ENCODE assay signal across 21 cellular contexts in the genomic region with DNA sequence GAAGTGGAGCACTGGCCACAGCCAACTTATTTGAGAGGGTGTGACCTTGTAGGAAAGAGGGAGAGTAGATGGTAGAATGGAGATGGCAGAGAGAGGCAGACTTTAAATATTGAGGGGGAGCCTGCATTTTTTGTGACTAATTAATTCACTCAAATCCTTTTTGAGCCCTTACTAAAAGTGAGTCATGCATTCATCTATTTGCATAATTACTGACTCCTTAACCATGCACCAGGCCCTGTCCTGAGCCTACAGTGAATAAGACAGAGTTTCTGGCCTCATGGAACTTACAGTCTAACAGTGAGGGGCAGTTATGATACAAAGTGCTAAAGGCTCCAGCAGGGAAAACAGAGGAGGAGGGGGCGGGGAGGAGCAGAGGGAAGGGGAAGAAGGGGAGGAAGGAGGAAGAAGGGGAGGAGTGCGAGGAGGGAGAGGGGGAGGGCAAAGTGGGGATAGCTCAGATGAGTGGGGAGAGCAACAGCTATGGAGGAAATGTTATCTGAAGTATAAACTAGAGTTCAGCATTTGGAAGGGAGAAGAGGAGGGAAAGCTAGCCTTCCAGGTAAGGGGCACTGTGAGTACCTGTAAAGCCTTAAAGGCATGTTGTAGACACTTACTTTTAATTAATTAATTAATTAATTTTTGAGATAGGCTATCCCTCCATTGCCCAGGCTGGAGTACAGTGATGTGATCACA. TPM values are rescaled to one million over a fixed set of nuclear protein-coding genes. Genes with fewer than 3 reads are reported as not detected.
A peak's percentile ranks its signal among the peaks of the same experiment; 100 is the strongest.
DNase-seq lines count a peak whose midpoint lies in the region; ATAC-seq and TF ChIP-seq lines count a peak whose summit lies in the region.
"Had no signal": no experiment of that assay in that cellular context is flagged by ENCODE, and none has a peak within 500 bp of the region (broad histone marks: within the 10 kb centered on the region; RNA-seq: fewer than 3 reads in every experiment).

No MANE protein-coding gene starts in this region.

- H3K36me3 ChIP-seq in A673 (ENCODE audit: insufficient read depth, low read length, poor library complexity, severe bottlenecking) (no peaks in the 10 kb centered on the region), sigmoid colon (no peaks in the 10 kb centered on the region)
- H3K36me3 ChIP-seq in naive thymus-derived CD4-positive, alpha-beta T cell (ENCODE audit: control insufficient read depth in 2 of 3, insufficient read depth in 3 of 3, low read length in 3 of 3): no peaks in the 10 kb centered on the region
- H3K36me3 ChIP-seq: brain microvascular endothelial cell had no signal

- H3K4me1 Mint-ChIP-seq in brain: peaks cover 38% of the 10 kb centered on the region
- peaks cover 11 to 21% (median 18%) of the 10 kb centered on the region in 7 donors for H3K4me1 Mint-ChIP-seq in naive thymus-derived CD4-positive, alpha-beta T cell

- no peak overlapping the region for H3K27ac ChIP-seq in A673 (ENCODE audit: low read depth, low read length, poor library complexity, severe bottlenecking)
- H3K27ac ChIP-seq in sigmoid colon: peak overlapping the region; percentile 84 to 100 (median 92)
- H3K27ac ChIP-seq in naive thymus-derived CD4-positive, alpha-beta T cell (ENCODE audit: low read depth, low read length): no peak overlapping the region
- H3K27ac ChIP-seq: brain microvascular endothelial cell had no signal

- peak overlapping the region in 4 of 5 experiments; percentile 21 to 81 (median 42) for H3K27ac Mint-ChIP-seq in brain
- H3K27ac Mint-ChIP-seq in naive thymus-derived CD4-positive, alpha-beta T cell: peak overlapping the region in 1 of 9 donors; percentile 8
- H3K27ac Mint-ChIP-seq: activated B cell treated with CpG ODN at 0.5 μM for 24 hours; natural killer cell treated with Interleukin-12 subunit alpha and Interleukin-12 subunit beta and Interleukin-15 and Interleukin-18, amount 100 ng/mL, for 72 hours; T-helper 1 cell treated with Interleukin-12 subunit alpha and Interleukin-12 subunit beta and Interleukin-4 antibody, amounts not matched to agents 30 μg/mL and 1 μg/mL, for 36 hours had no signal

- no peak overlapping the region for H3K4me3 Mint-ChIP-seq in brain
- peak overlapping the region in 1 of 10 donors; percentile 63 for H3K4me3 Mint-ChIP-seq in naive thymus-derived CD4-positive, alpha-beta T cell
- H3K4me3 Mint-ChIP-seq: activated B cell treated with CpG ODN at 0.5 μM for 24 hours; natural killer cell treated with Interleukin-12 subunit alpha and Interleukin-12 subunit beta and Interleukin-15 and Interleukin-18, amount 100 ng/mL, for 72 hours; T-helper 1 cell treated with Interleukin-12 subunit alpha and Interleukin-12 subunit beta and Interleukin-4 antibody, amounts not matched to agents 30 μg/mL and 1 μg/mL, for 36 hours had no signal

- H3K9me3 ChIP-seq in A673 (ENCODE audit: low read depth, low read length, poor library complexity, severe bottlenecking) (no peaks in the 10 kb centered on the region), sigmoid colon (no peaks in the 10 kb centered on the region)
- peaks cover 0 to 5% (median 0%) of the 10 kb centered on the region in 3 experiments for H3K9me3 ChIP-seq in naive thymus-derived CD4-positive, alpha-beta T cell (ENCODE audit: control insufficient read depth in 2 of 3, low read length in 3 of 3)
- H3K9me3 ChIP-seq: Caco-2 had no signal

- peaks cover 9% of the 10 kb centered on the region for H3K27me3 Mint-ChIP-seq in brain
- H3K27me3 Mint-ChIP-seq in naive thymus-derived CD4-positive, alpha-beta T cell: peaks cover 0 to 79% (median 16%) of the 10 kb centered on the region in 5 donors

- H3K36me3 Mint-ChIP-seq in brain: no peaks in the 10 kb centered on the region
- peaks cover 0 to 7% (median 0%) of the 10 kb centered on the region in 5 donors for H3K36me3 Mint-ChIP-seq in naive thymus-derived CD4-positive, alpha-beta T cell
- H3K36me3 Mint-ChIP-seq: natural killer cell treated with Interleukin-12 subunit alpha and Interleukin-12 subunit beta and Interleukin-15 and Interleukin-18, amount 100 ng/mL, for 72 hours had no signal

- H3K27me3 ChIP-seq in A673 (replicated peaks; ENCODE audit: insufficient read depth, low read depth, low read length, poor library complexity) (no peaks in the 10 kb centered on the region), sigmoid colon (no peaks in the 10 kb centered on the region)
- H3K27me3 ChIP-seq in naive thymus-derived CD4-positive, alpha-beta T cell (ENCODE audit: control insufficient read depth in 2 of 2, insufficient read depth in 2 of 2, low read length in 2 of 2): no peaks in the 10 kb centered on the region
- H3K27me3 ChIP-seq: dorsolateral prefrontal cortex had no signal

- ATAC-seq in GM19397 (IDR thresholded peaks at IDR 0.05; ENCODE audit: unreplicated experiment): no peak
- ATAC-seq in naive thymus-derived CD4-positive, alpha-beta T cell: no peak
- ATAC-seq: natural killer cell treated with Interleukin-12 subunit alpha and Interleukin-12 subunit beta and Interleukin-15 and Interleukin-18, amount 100 ng/mL, for 72 hours had no signal

- CTCF ChIA-PET in A673 (lab: Charles Lee): no interaction called here
- CTCF ChIA-PET in naive thymus-derived CD4-positive, alpha-beta T cell (lab: Charles Lee): interaction anchor here (1.2 to 1.7 kb wide), 2 partner anchors 42 to 51 kb away, joined by 3 read pairs; no protein-coding TSS in a partner anchor

- no peak for TF ChIP-seq POLR2A in sigmoid colon (IDR thresholded peaks at IDR 0.05)

- TF ChIP-seq EP300 in sigmoid colon (IDR thresholded peaks at IDR 0.05): no peak

- peaks cover 7 to 22% (median 11%) of the 10 kb centered on the region in 5 experiments for H3K9me3 Mint-ChIP-seq in brain
- peaks cover 0 to 7% (median 0%) of the 10 kb centered on the region in 11 donors for H3K9me3 Mint-ChIP-seq in naive thymus-derived CD4-positive, alpha-beta T cell
- H3K9me3 Mint-ChIP-seq: activated B cell treated with CpG ODN at 0.5 μM for 24 hours; natural killer cell treated with Interleukin-12 subunit alpha and Interleukin-12 subunit beta and Interleukin-15 and Interleukin-18, amount 100 ng/mL, for 72 hours; T-helper 1 cell treated with Interleukin-12 subunit alpha and Interleukin-12 subunit beta and Interleukin-4 antibody, amounts not matched to agents 30 μg/mL and 1 μg/mL, for 36 hours had no signal

- DNase-seq in A673 (ENCODE audit: low spot score): peak; percentile 54
- DNase-seq in ELR (ENCODE audit: low read depth): peak; percentile 45
- no peak for DNase-seq in sigmoid colon
- no peak for DNase-seq in naive thymus-derived CD4-positive, alpha-beta T cell
- no peak for DNase-seq in stimulated activated naive CD4-positive, alpha-beta T cell treated with Interleukin-2 at 50 U/mL for 16 hours (lab: John Stamatoyannopoulos, UW)
- DNase-seq in DMS153 treated with DMSO at 0.1 percent for 48 hours (lab: John Stamatoyannopoulos, UW; ENCODE audit: unreplicated experiment): no peak
- DNase-seq: activated B cell treated with CpG ODN at 0.5 μM for 24 hours; brain microvascular endothelial cell; Caco-2; dorsolateral prefrontal cortex; erythroblast; mammary epithelial cell; MV-4-11; NCI-H2029; NCI-H510A; SHP77 treated with DMSO at 0.1 percent for 48 hours; stimulated activated CD4-positive, alpha-beta T cell treated with anti-CD3 and anti-CD28 coated beads, Interleukin-15, amount 100 ng/mL, for 24 hours had no signal

- no TSS peak for BruUV-seq in A673 (replicated peaks; lab: Mats Ljungman, UMichigan)

- H3K4me3 ChIP-seq in A673 (ENCODE audit: low read depth, low read length, poor library complexity, severe bottlenecking) (no peak overlapping the region), sigmoid colon (no peak overlapping the region)
- H3K4me3 ChIP-seq in naive thymus-derived CD4-positive, alpha-beta T cell (ENCODE audit: low read length): no peak overlapping the region

- intact Hi-C loops in A673 (cut with micrococcal nuclease; ENCODE audit: unreplicated experiment): no loop called here
- intact Hi-C loops in sigmoid colon (cut with DNase I): no loop called here
- intact Hi-C loops in naive thymus-derived CD4-positive, alpha-beta T cell (cut with micrococcal nuclease): no loop called here

- 85 to 92% methylated on average over 2 of the region's 2 CpGs for WGBS in sigmoid colon, 2 donors

- no peak for TF ChIP-seq CTCF in A673 (conservative IDR thresholded peaks at IDR 0.05; ENCODE audit: low read depth, low read length)
- TF ChIP-seq CTCF in brain (conservative IDR thresholded peaks at IDR 0.05): no peak
- no peak for TF ChIP-seq CTCF in sigmoid colon (IDR thresholded peaks at IDR 0.05)

- H3K4me1 ChIP-seq in A673 (ENCODE audit: insufficient read depth, low read length, poor library complexity, severe bottlenecking) (peaks cover 3% of the 10 kb centered on the region), sigmoid colon (peaks cover 0 to 39% (median 32%) of the 10 kb centered on the region in 4 donors)
- H3K4me1 ChIP-seq in naive thymus-derived CD4-positive, alpha-beta T cell (ENCODE audit: control insufficient read depth in 2 of 2, insufficient read depth in 2 of 2, low read length in 2 of 2): peaks cover 0 to 8% of the 10 kb centered on the region in 2 donors
- H3K4me1 ChIP-seq: Caco-2 had no signal

- POLR2A ChIA-PET in A673 (lab: Charles Lee; ENCODE audit: low non-redundant PET): interaction anchor here (0.6 kb wide), 1 partner anchor 13 kb away, joined by 5 read pairs; no protein-coding TSS in a partner anchor
- POLR2A ChIA-PET in naive thymus-derived CD4-positive, alpha-beta T cell (lab: Charles Lee): no interaction called here

RNA-seq across cellular contexts. Expression of a gene that starts 7.5 kb away (rescaled TPM):
- total RNA-seq in A673 (2021) (115 and 132 TPM in 2 replicates), sigmoid colon (100 to 1,000 TPM; 121 to 183 (median 135) TPM)
- polyA plus RNA-seq in brain (ENCODE audit: insufficient read depth, low read depth, low replicate concordance) (67.6 TPM), sigmoid colon (100 to 1,000 TPM in 2 of 3 donors, 10 to 100 TPM in 1; 85.3 to 122 (median 105) TPM)
- 100 to 1,000 TPM; 124 to 295 (median 145) TPM for total RNA-seq in naive thymus-derived CD4-positive, alpha-beta T cell
- polyA plus RNA-seq in naive thymus-derived CD4-positive, alpha-beta T cell: 100 to 1,000 TPM in 1 of 2 donors, 10 to 100 TPM in 1; 86.9 to 110 TPM

RNA-seq across cellular contexts. Expression of a gene that starts 35.5 kb away (rescaled TPM):
- total RNA-seq in A673 (2021) (4.4 and 5.4 TPM in 2 replicates), sigmoid colon (10 to 100 TPM in 1 of 4 donors, 1 to 10 TPM in 3; 2.1 to 12.2 (median 5.1) TPM)
- polyA plus RNA-seq in brain (ENCODE audit: insufficient read depth, low read depth, low replicate concordance) (1.0 TPM), sigmoid colon (10 to 100 TPM in 1 of 3 donors, 1 to 10 TPM in 2; 6.2 to 11.4 (median 8.3) TPM)
- total RNA-seq in naive thymus-derived CD4-positive, alpha-beta T cell: 10 to 100 TPM in 2 of 5 experiments, 1 to 10 TPM in 3; 1.7 to 20.3 (median 8.2) TPM
- under 1 TPM; 0.17 to 0.32 TPM for polyA plus RNA-seq in naive thymus-derived CD4-positive, alpha-beta T cell

Comparison
In these comparisons a context has a peak if more than half of its experiments do, and no peak if none do; other contexts are left out.
1. DNase-seq: peak in A673 (single experiment) and ELR (single experiment); none in sigmoid colon (single experiment), naive thymus-derived CD4-positive, alpha-beta T cell (0 of 9), stimulated activated naive CD4-positive, alpha-beta T cell treated with Interleukin-2 at 50 U/mL for 16 hours (single experiment) and DMS153 treated with DMSO at 0.1 percent for 48 hours (single experiment).
2. H3K27ac ChIP-seq: peak in sigmoid colon (4 of 4); none in A673 (single experiment) and naive thymus-derived CD4-positive, alpha-beta T cell (single experiment).